Comparison of ENCODE assay signal across 20 cellular contexts in genomic region chr16:57577214-57577613, GRCh38. TPM values are rescaled to one million over a fixed set of nuclear protein-coding genes. Genes with fewer than 3 reads are reported as not detected.
DNase-seq lines count a peak whose midpoint lies in the region; ATAC-seq and TF ChIP-seq lines count a peak whose summit lies in the region.
"Had no signal": no experiment of that assay in that cellular context is flagged by ENCODE, and none has a peak within 500 bp of the region (broad histone marks: within the 10 kb centered on the region; RNA-seq: fewer than 3 reads in every experiment).

No MANE protein-coding gene starts in this region.

- H2AK5ac ChIP-seq in mesenchymal stem cell (ENCODE audit: low read length, severe bottlenecking): no peak overlapping the region

- no peak overlapping the region for H2AFZ ChIP-seq in mesenchymal stem cell (ENCODE audit: low read depth, low read length)
- H2AFZ ChIP-seq: neural progenitor cell had no signal

- peaks cover 0 to 3% of the 10 kb centered on the region in 2 donors for H3K4me1 ChIP-seq in right atrium auricular region
- peaks cover 0 to 10% (median 0%) of the 10 kb centered on the region in 9 donors for H3K4me1 ChIP-seq in heart right ventricle
- H3K4me1 ChIP-seq in mesenchymal stem cell (ENCODE audit: control insufficient read depth, insufficient read depth, low read depth, low read length): peaks cover 6% of the 10 kb centered on the region
- H3K4me1 ChIP-seq in stomach: peaks cover 0 to 12% (median 7%) of the 10 kb centered on the region in 4 donors
- H3K4me1 ChIP-seq: neural progenitor cell, SJCRH30 had no signal

- intact Hi-C loops in heart right ventricle (cut with DNase I) (loop anchor here in 7 of 10 donors (5.0 to 10.0 kb wide), 8 partner anchors 140 to 430 kb away; partner anchors contain the start of genes USB1 (in 2 of the 7) and ZNF319 (in 2 of the 7)), stomach (cut with DNase I; ENCODE audit: low total_unique reads) (loop anchor here (10.0 kb wide), 1 partner anchor 148 kb away; no protein-coding TSS in a partner anchor)

- no peaks in the 10 kb centered on the region for H3K36me3 ChIP-seq in right atrium auricular region
- H3K36me3 ChIP-seq in heart right ventricle: no peaks in the 10 kb centered on the region
- no peaks in the 10 kb centered on the region for H3K36me3 ChIP-seq in WERI-Rb-1
- no peaks in the 10 kb centered on the region for H3K36me3 ChIP-seq in mesenchymal stem cell (ENCODE audit: control insufficient read depth in 1 of 2, insufficient read depth in 2 of 2, low read depth in 1 of 2, low read length in 2 of 2)
- no peaks in the 10 kb centered on the region for H3K36me3 ChIP-seq in stomach
- H3K36me3 ChIP-seq: heart left ventricle, neural progenitor cell, SJCRH30 had no signal

- no peaks in the 10 kb centered on the region for H3K79me1 ChIP-seq in mesenchymal stem cell (replicated peaks; ENCODE audit: low read length, poor library complexity, severe bottlenecking)

- H2BK120ac ChIP-seq in mesenchymal stem cell (ENCODE audit: low read depth, low read length): no peak overlapping the region

- H2BK15ac ChIP-seq in mesenchymal stem cell (ENCODE audit: low read depth, poor library complexity, severe bottlenecking): no peak overlapping the region

- ATAC-seq in heart right ventricle (no peak), HG03521 (IDR thresholded peaks at IDR 0.05; ENCODE audit: unreplicated experiment) (no peak)

- peaks cover 23% of the 10 kb centered on the region for H3K4me1 Mint-ChIP-seq in glutamatergic neuron (ENCODE audit: low read depth, unreplicated experiment)
- H3K4me1 Mint-ChIP-seq: neural progenitor cell had no signal

- peaks cover 8% of the 10 kb centered on the region for H3K9me3 Mint-ChIP-seq in glutamatergic neuron (ENCODE audit: unreplicated experiment)
- H3K9me3 Mint-ChIP-seq: neural progenitor cell had no signal

- H3K18ac ChIP-seq in mesenchymal stem cell (ENCODE audit: low read depth in 1 of 2, low read length in 2 of 2): peak overlapping the region in 1 of 2 experiments; percentile 64

- H3K14ac ChIP-seq in mesenchymal stem cell (ENCODE audit: low read length in 2 of 2): no peak overlapping the region

- H3K4me3 ChIP-seq in right atrium auricular region: no peak overlapping the region
- H3K4me3 ChIP-seq in heart right ventricle: no peak overlapping the region
- H3K4me3 ChIP-seq in WERI-Rb-1 (ENCODE audit: low read depth, low read length): no peak overlapping the region
- no peak overlapping the region for H3K4me3 ChIP-seq in mesenchymal stem cell (ENCODE audit: insufficient read depth in 1 of 2, low read depth in 1 of 2, low read length in 2 of 2)
- H3K4me3 ChIP-seq in stomach: no peak overlapping the region
- H3K4me3 ChIP-seq: heart left ventricle, neural progenitor cell, SJCRH30 had no signal

- no peak overlapping the region for H3K27ac Mint-ChIP-seq in glutamatergic neuron (ENCODE audit: unreplicated experiment)
- H3K27ac Mint-ChIP-seq: neural progenitor cell had no signal

- no peaks in the 10 kb centered on the region for H3K9me3 ChIP-seq in right atrium auricular region
- H3K9me3 ChIP-seq in heart right ventricle: no peaks in the 10 kb centered on the region
- H3K9me3 ChIP-seq in WERI-Rb-1 (ENCODE audit: severe bottlenecking): no peaks in the 10 kb centered on the region
- no peaks in the 10 kb centered on the region for H3K9me3 ChIP-seq in mesenchymal stem cell (ENCODE audit: control insufficient read depth, low read length)
- H3K9me3 ChIP-seq in stomach: no peaks in the 10 kb centered on the region
- H3K9me3 ChIP-seq: heart left ventricle, SJCRH30 had no signal

- no peak overlapping the region for H3K9ac ChIP-seq in mesenchymal stem cell (ENCODE audit: low read length)
- H3K9ac ChIP-seq: neural progenitor cell had no signal

- no peak overlapping the region for H3K23ac ChIP-seq in mesenchymal stem cell (ENCODE audit: low read length in 2 of 2)

- no peak for TF ChIP-seq CTCF in right atrium auricular region (IDR thresholded peaks at IDR 0.05)
- no peak for TF ChIP-seq CTCF in heart right ventricle (IDR thresholded peaks at IDR 0.05)
- no peak for TF ChIP-seq CTCF in WERI-Rb-1 (IDR thresholded peaks at IDR 0.05; ENCODE audit: low read depth, low read length)
- no peak for TF ChIP-seq CTCF in stomach (IDR thresholded peaks at IDR 0.05)
- no peak for TF ChIP-seq CTCF in glutamatergic neuron (IDR thresholded peaks at IDR 0.05; ENCODE audit: partially characterized antibody, unreplicated experiment)

- H3K27me3 ChIP-seq in right atrium auricular region (no peaks in the 10 kb centered on the region), heart right ventricle (peaks cover 0 to 32% (median 10%) of the 10 kb centered on the region in 7 donors), WERI-Rb-1 (ENCODE audit: insufficient read depth, low read depth, severe bottlenecking) (no peaks in the 10 kb centered on the region), mesenchymal stem cell (ENCODE audit: control insufficient read depth in 1 of 2, insufficient read depth in 1 of 2, low read length in 2 of 2) (peaks cover 6 to 26% of the 10 kb centered on the region in 2 experiments), stomach (peaks cover 0 to 33% (median 0%) of the 10 kb centered on the region in 3 donors)
- H3K27me3 ChIP-seq: neural progenitor cell had no signal

- H3K4ac ChIP-seq in mesenchymal stem cell (ENCODE audit: low read depth in 1 of 2, low read length in 2 of 2): no peak overlapping the region

- H4K91ac ChIP-seq in mesenchymal stem cell (ENCODE audit: low read length): no peak overlapping the region

- H3K4me2 ChIP-seq in mesenchymal stem cell (ENCODE audit: low read length, poor library complexity, severe bottlenecking): no peak overlapping the region
- H3K4me2 ChIP-seq: neural progenitor cell had no signal

- no peak overlapping the region for H2BK5ac ChIP-seq in mesenchymal stem cell (ENCODE audit: low read depth, low read length, poor library complexity, severe bottlenecking)

- no peak for TF ChIP-seq EP300 in stomach (IDR thresholded peaks at IDR 0.05)

- H2BK12ac ChIP-seq in mesenchymal stem cell (ENCODE audit: low read length in 2 of 2): no peak overlapping the region

- DNase-seq in right atrium auricular region (ENCODE audit: low spot score) (peak; percentile 50), heart right ventricle (no peak), WERI-Rb-1 (no peak), mesenchymal stem cell (no peak), stomach (no peak), NCI-H345 treated with DMSO at 0.1 percent for 48 hours (lab: John Stamatoyannopoulos, UW; ENCODE audit: unreplicated experiment) (no peak), glutamatergic neuron (no peak)
- DNase-seq: activated CD4-positive, alpha-beta T cell treated with anti-CD3 and anti-CD28 coated beads for 1 hour; effector CD8-positive, alpha-beta T cell; GOT3; heart left ventricle; mammary epithelial cell; NCI-H69; retina; SJCRH30; T1000 had no signal

- peaks cover 4% of the 10 kb centered on the region for H3K27me3 Mint-ChIP-seq in glutamatergic neuron (ENCODE audit: unreplicated experiment)

- H3K36me3 Mint-ChIP-seq in glutamatergic neuron (ENCODE audit: unreplicated experiment): no peaks in the 10 kb centered on the region
- H3K36me3 Mint-ChIP-seq: neural progenitor cell had no signal

- WGBS in heart right ventricle, 2 donors: 83% methylated on average over 6 of the region's 6 CpGs
- 87% methylated on average over 6 of the region's 6 CpGs for WGBS in mesenchymal stem cell
- 78 to 93% (median 89%) methylated on average over 6 of the region's 6 CpGs for WGBS in stomach, 5 donors

- H3K27ac ChIP-seq in right atrium auricular region (no peak overlapping the region), heart right ventricle (peak overlapping the region in 1 of 10 donors; percentile 77), WERI-Rb-1 (peak overlapping the region; percentile 28; the same call in 1 of the 2 replicates), mesenchymal stem cell (ENCODE audit: low read length, poor library complexity, severe bottlenecking) (no peak overlapping the region), stomach (peak overlapping the region in 3 of 5 donors; percentile 2 to 55 (median 5))
- H3K27ac ChIP-seq: HL-60, neural progenitor cell, SJCRH30 had no signal

- no peak for TF ChIP-seq POLR2A in stomach (IDR thresholded peaks at IDR 0.05)

- peak overlapping the region; percentile 82 for H4K8ac ChIP-seq in mesenchymal stem cell (ENCODE audit: low read length)

- H3K4me3 Mint-ChIP-seq in glutamatergic neuron (ENCODE audit: unreplicated experiment): no peak overlapping the region
- H3K4me3 Mint-ChIP-seq: neural progenitor cell had no signal

RNA-seq across cellular contexts. Expression of gene ADGRG5, which starts 34.8 kb away (rescaled TPM):
- total RNA-seq in right atrium auricular region: under 1 TPM; 0.08 to 0.44 TPM
- total RNA-seq in heart right ventricle: under 1 TPM in 5 of 10 donors, not detected in 5; 0.12 to 0.69 (median 0.61) TPM
- under 1 TPM in 1 of 2 donors, not detected in 1; 0.03 TPM for polyA plus RNA-seq in heart right ventricle
- polyA plus RNA-seq in mesenchymal stem cell (2013, experiment 1 of 2): not detected
- not detected for polyA plus RNA-seq in mesenchymal stem cell (2013, experiment 2 of 2)
- total RNA-seq in stomach: 1 to 10 TPM in 1 of 5 donors, under 1 TPM in 2, not detected in 2; under 0.01 to 1.4 (median 0.18) TPM
- under 1 TPM; 0.19 to 0.80 (median 0.76) TPM for polyA plus RNA-seq in stomach
- total RNA-seq in glutamatergic neuron (ENCODE audit: unreplicated experiment): not detected
- total RNA-seq: fibroblast of lung, mammary epithelial cell, SJCRH30 had no signal
- polyA plus RNA-seq: fibroblast of lung, mammary epithelial cell had no signal

RNA-seq across cellular contexts. Expression of gene CCDC102A, which starts 40.8 kb away (rescaled TPM):
- total RNA-seq in right atrium auricular region (10 to 100 TPM; 11.2 to 15.1 TPM), heart right ventricle (10 to 100 TPM in 1 of 10 donors, 1 to 10 TPM in 9; 3.1 to 10.2 (median 5.1) TPM), stomach (10 to 100 TPM in 2 of 5 donors, 1 to 10 TPM in 2, not detected in 1; 1.7 to 14.5 (median 6.9) TPM), glutamatergic neuron (ENCODE audit: unreplicated experiment) (not detected)
- polyA plus RNA-seq in heart right ventricle (1 to 10 TPM; 3.7 to 5.9 TPM), stomach (1 to 10 TPM; 2.3 to 6.5 (median 4.1) TPM)
- 4.5 TPM for polyA plus RNA-seq in mesenchymal stem cell (2013, experiment 1 of 2)
- polyA plus RNA-seq in mesenchymal stem cell (2013, experiment 2 of 2): 4.8 TPM

RNA-seq across cellular contexts. Expression of gene ADGRG1, which starts 51.2 kb away (rescaled TPM):
- total RNA-seq in right atrium auricular region (10 to 100 TPM; 12.6 to 25.5 TPM), heart right ventricle (10 to 100 TPM; 11.1 to 46.3 (median 18.5) TPM), stomach (10 to 100 TPM; 17.4 to 84.8 (median 47.2) TPM), glutamatergic neuron (ENCODE audit: unreplicated experiment) (116 TPM)
- polyA plus RNA-seq in heart right ventricle (10 to 100 TPM; 19.2 to 27.7 TPM), stomach (10 to 100 TPM in 2 of 3 donors, 1 to 10 TPM in 1; 8.9 to 30.9 (median 21.7) TPM)
- 4.0 TPM for polyA plus RNA-seq in mesenchymal stem cell (2013, experiment 1 of 2)
- 4.4 TPM for polyA plus RNA-seq in mesenchymal stem cell (2013, experiment 2 of 2)

Comparison
In these comparisons a context has a peak if more than half of its experiments do, and no peak if none do; other contexts are left out.
1. H3K27ac ChIP-seq: peak in WERI-Rb-1 (single experiment) and stomach (3 of 5); none in right atrium auricular region (0 of 2) and mesenchymal stem cell (single experiment).